1 cellular context compared by ENCODE assay signal in genomic region chr11:64285885-64286800, GRCh38.
TF ChIP-seq lines count a peak whose summit lies in the region.

No MANE protein-coding gene starts in this region.

TF ChIP-seq in K562, 482 proteins besides CTCF, POLR2A, EP300 and RAD21:
- TF ChIP-seq ZNF282 (CRISPR knock-in tag; IDR thresholded peaks at IDR 0.05) (0 out of 2 replicates have a peak, but pooled peaks have one; percentile 1), CREM (IDR thresholded peaks at IDR 0.05; ENCODE audit: low read depth) (0 out of 2 replicates have a peak, but pooled peaks have one; percentile 0), DPF2 (IDR thresholded peaks at IDR 0.05) (no peak), PBX2 (CRISPR knock-in tag; IDR thresholded peaks at IDR 0.05; ENCODE audit: low read depth) (0 out of 2 replicates have a peak, but pooled peaks have one; percentile 0), PBX2 (tag; conservative IDR thresholded peaks at IDR 0.05; ENCODE audit: low read depth) (no peak), RB1 (IDR thresholded peaks at IDR 0.05; ENCODE audit: low read depth) (no peak), CBX3 (IDR thresholded peaks at IDR 0.05; ENCODE audit: borderline replicate concordance in 1 of 2, low read length in 2 of 2) (no peak), NR3C1 (CRISPR knock-in tag; IDR thresholded peaks at IDR 0.05) (0 out of 2 replicates have a peak, but pooled peaks have one; percentile 18), HNRNPLL (IDR thresholded peaks at IDR 0.05; ENCODE audit: low read depth, low read length, poor library complexity, severe bottlenecking) (peak; percentile 89), POLR2G (IDR thresholded peaks at IDR 0.05; ENCODE audit: low read depth, low read length) (0 out of 2 replicates have a peak, but pooled peaks have one; percentile 26), HMGXB4 (CRISPR knock-in tag; IDR thresholded peaks at IDR 0.05) (no peak), ZBTB7A (IDR thresholded peaks at IDR 0.05; ENCODE audit: borderline replicate concordance, control insufficient read depth, low read depth, low read length) (0 out of 2 replicates have a peak, but pooled peaks have one; percentile 47), ZNF740 (CRISPR knock-in tag; IDR thresholded peaks at IDR 0.05) (0 out of 2 replicates have a peak, but pooled peaks have one; percentile 36), ZNF740 (tag; IDR thresholded peaks at IDR 0.05) (no peak), E2F6 (IDR thresholded peaks at IDR 0.05; ENCODE audit: borderline replicate concordance in 1 of 2, extremely low read depth in 1 of 2, insufficient read depth in 1 of 2, insufficient read length in 1 of 2, low read depth in 1 of 2, low read length in 1 of 2, poor library complexity in 1 of 2, severe bottlenecking in 1 of 2) (peak in 1 of 2 experiments; percentile 1)
